In genomic region chr7:1279041-1279440, GRCh38 we compare ENCODE assay signal across 27 cellular contexts. TPM values are rescaled to one million over a fixed set of nuclear protein-coding genes. Genes with fewer than 3 reads are reported as not detected.
"Had no signal": no experiment of that assay in that cellular context is flagged by ENCODE, and none has a peak within 500 bp of the region (broad histone marks: within the 10 kb centered on the region; RNA-seq: fewer than 3 reads in every experiment).

No MANE protein-coding gene starts in this region.

- ATAC-seq: heart left ventricle, psoas muscle had no signal

- H3K36me3 ChIP-seq: heart left ventricle, sigmoid colon, stomach, thoracic aorta, transverse colon had no signal

- H2AFZ ChIP-seq: parathyroid adenoma had no signal

- DNase-seq: effector CD4-positive, alpha-beta T cell; endodermal cell; foreskin melanocyte; hippocampal formation; kidney glomerular epithelial cell; retina; sigmoid colon; stimulated activated CD4-positive, alpha-beta T cell treated with anti-CD3 and anti-CD28 coated beads, Interleukin-12 subunit alpha, Interleukin-12 subunit beta, amount 100 ng/mL, for 4 hours; stimulated activated naive CD4-positive, alpha-beta T cell; stomach; substantia nigra; transverse colon had no signal

- H3K9me3 ChIP-seq: heart left ventricle, psoas muscle, sigmoid colon, stomach, thoracic aorta, transverse colon had no signal

- H3K27ac ChIP-seq: coronary artery, heart left ventricle, parathyroid adenoma, psoas muscle, sigmoid colon, skin epidermis, stomach, thoracic aorta, transverse colon had no signal

- H3K79me2 ChIP-seq: parathyroid adenoma had no signal

- H3K9ac ChIP-seq: parathyroid adenoma had no signal

- H3K4me3 ChIP-seq: coronary artery, heart left ventricle, psoas muscle, sigmoid colon, skin epidermis, stomach, thoracic aorta, transverse colon had no signal

- H3K4me1 ChIP-seq: heart left ventricle, parathyroid adenoma, psoas muscle, sigmoid colon, stomach, transverse colon had no signal

RNA-seq across cellular contexts. Expression of gene UNCX, which starts 46.4 kb away (rescaled TPM):
- total RNA-seq: chondrocyte, dermis microvascular lymphatic vessel endothelial cell, heart left ventricle, lower leg skin, mesothelial cell of epicardium, mucosa of gallbladder, myocyte, omental fat pad, psoas muscle, sigmoid colon, stomach, thoracic aorta, transverse colon, ureter had no signal
- polyA plus RNA-seq: esophagus, heart left ventricle, psoas muscle, sigmoid colon, stomach had no signal
